25 cellular contexts compared by ENCODE assay signal in the genomic region with DNA sequence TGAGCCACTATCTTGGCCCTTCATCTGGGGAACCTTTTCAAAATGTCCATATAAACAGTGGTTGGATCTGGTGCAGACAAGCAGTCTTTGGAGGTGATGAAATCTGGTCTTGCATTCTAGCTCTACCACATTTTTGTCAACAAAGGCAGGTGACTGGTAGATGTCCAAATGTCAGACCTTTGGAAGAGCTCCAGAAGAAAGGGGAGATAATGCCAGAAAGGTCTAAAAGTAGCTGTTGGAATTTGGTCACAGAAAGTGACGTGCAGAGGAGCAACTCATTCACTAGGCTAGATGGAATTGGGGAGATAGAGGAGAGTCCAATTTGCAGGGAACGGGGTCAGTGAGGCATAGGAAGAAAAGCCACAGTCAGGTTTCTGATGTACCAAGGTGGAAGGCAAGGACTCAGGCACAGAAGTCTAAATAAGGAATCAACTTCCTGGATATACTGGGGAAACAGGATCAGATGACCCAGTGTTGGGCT. TPM values are rescaled to one million over a fixed set of nuclear protein-coding genes. Genes with fewer than 3 reads are reported as not detected.
DNase-seq lines count a peak whose midpoint lies in the region; ATAC-seq, FAIRE-seq and TF ChIP-seq lines count a peak whose summit lies in the region.
"Had no signal": no experiment of that assay in that cellular context is flagged by ENCODE, and none has a peak within 500 bp of the region (broad histone marks: within the 10 kb centered on the region; RNA-seq: fewer than 3 reads in every experiment).

No MANE protein-coding gene starts in this region.

- DNase-seq in HL-60 (ENCODE audit: low read depth in 1 of 2, low spot score in 1 of 2): peak in 1 of 2 experiments; percentile 16
- DNase-seq in body of pancreas: no peak
- peak; percentile 15 for DNase-seq in HepG2 (ENCODE audit: low spot score)
- no peak for DNase-seq in HT-29 (ENCODE audit: low spot score)
- no peak for DNase-seq in NCI-H146 treated with DMSO at 0.1 percent for 48 hours (lab: John Stamatoyannopoulos, UW; ENCODE audit: unreplicated experiment)
- DNase-seq in Karpas-422: no peak
- DNase-seq: ACHN; activated CD8-positive, alpha-beta memory T cell treated with anti-CD3 and anti-CD28 coated beads, Interleukin-2, amount 50 U/mL, for 4 hours; cortex of kidney; natural killer cell; NCI-H1048; NCI-H1930; NCI-H345; OCI-M1; ovary; sigmoid colon; WERI-Rb-1 had no signal

- POLR2A ChIA-PET in HepG2 (lab: Yijun Ruan, JAX): no interaction called here

- no peaks in the 10 kb centered on the region for H3K9me2 ChIP-seq in Karpas-422 (replicated peaks; ENCODE audit: insufficient read depth, low read length)

- TF ChIP-seq RAD21 in HepG2 (CRISPR knock-in tag; IDR thresholded peaks at IDR 0.05): no peak

- no peaks in the 10 kb centered on the region for H3K79me2 ChIP-seq in HepG2 (ENCODE audit: insufficient read depth, low read length)
- H3K79me2 ChIP-seq in Karpas-422 (ENCODE audit: low read length): no peaks in the 10 kb centered on the region

- CTCF ChIA-PET in HepG2 (lab: Yijun Ruan, JAX; ENCODE audit: low intra/inter-chr PET ratio, low total read pairs): no interaction called here

- H3K4me3 ChIP-seq in HL-60 (replicated peaks; ENCODE audit: insufficient read depth, low read length) (no peak overlapping the region), body of pancreas (no peak overlapping the region), HepG2 (replicated peaks in 1 of 3; ENCODE audit: insufficient read depth in 1 of 3, low read depth in 2 of 3, low read length in 3 of 3) (no peak overlapping the region), Karpas-422 (ENCODE audit: low read length) (no peak overlapping the region)
- H3K4me3 ChIP-seq: HAP-1, ovary, sigmoid colon, SJSA1 had no signal

- in situ Hi-C loops in HepG2 (cut with HindIII; ENCODE audit: extremely low pct_ligation_motif_present, low pct_unique_long_range_greater_than_20kb): no loop called here

- H3K27me3 ChIP-seq in HL-60 (ENCODE audit: insufficient read depth, poor library complexity, severe bottlenecking) (no peaks in the 10 kb centered on the region), body of pancreas (no peaks in the 10 kb centered on the region), HepG2 (ENCODE audit: control insufficient read depth in 1 of 2, insufficient read depth in 2 of 2, low read length in 2 of 2) (0 out of 5 replicates have a peak, but pooled peaks cover 1 to 5% of the 10 kb centered on the region in 2 experiments), Karpas-422 (ENCODE audit: low read length) (no peaks in the 10 kb centered on the region)
- H3K27me3 ChIP-seq: ovary, sigmoid colon, SJSA1 had no signal

- ATAC-seq in body of pancreas (peak; percentile 24), HepG2 (no peak; the same call in 2 of the 3 replicates), GM21723 (IDR thresholded peaks at IDR 0.05; ENCODE audit: unreplicated experiment) (no peak)
- ATAC-seq: natural killer cell had no signal

- TF ChIP-seq POLR2A in body of pancreas (IDR thresholded peaks at IDR 0.05): no peak
- TF ChIP-seq POLR2A in HepG2 (IDR thresholded peaks at IDR 0.05; ENCODE audit: insufficient read depth in 1 of 2, low read depth in 2 of 2, low read length in 2 of 2): no peak

- intact Hi-C loops in body of pancreas (cut with DNase I) (no loop called here), HepG2 (cut with micrococcal nuclease; ENCODE audit: unreplicated experiment) (loop anchor here (10.0 kb wide), 1 partner anchor 692 kb away; no protein-coding TSS in a partner anchor)

- H3K27ac ChIP-seq in C4-2B: peak overlapping the region; percentile 41; the same call in 1 of the 2 replicates
- peak overlapping the region; percentile 33 for H3K27ac ChIP-seq in HL-60 (replicated peaks)
- H3K27ac ChIP-seq in body of pancreas: peak overlapping the region in 3 of 4 donors; percentile 10 to 23 (median 17)
- no peak overlapping the region for H3K27ac ChIP-seq in HepG2 (ENCODE audit: extremely low read length, insufficient read depth, low read length)
- no peak overlapping the region for H3K27ac ChIP-seq in Karpas-422 (ENCODE audit: low read length)
- H3K27ac ChIP-seq: KMS-11, ovary, sigmoid colon, SJSA1, WERI-Rb-1 had no signal

- 33 to 34% methylated on average over 2 of the region's 2 CpGs for WGBS in body of pancreas, 2 donors
- WGBS in HepG2 (ENCODE audit: low lambda C conversion rate): 0% methylated on average over 2 of the region's 2 CpGs

- TF ChIP-seq CTCF in C4-2B (conservative IDR thresholded peaks at IDR 0.05) (no peak), HL-60 (IDR thresholded peaks at IDR 0.05; ENCODE audit: insufficient read depth, low read length) (no peak), body of pancreas (IDR thresholded peaks at IDR 0.05) (no peak), HepG2 (CRISPR knock-in tag; IDR thresholded peaks at IDR 0.05) (no peak)

- no peak for FAIRE-seq in HepG2 (lab: Jason Lieb, UNC)
- FAIRE-seq: endometrium, GM18507, urothelium cell line had no signal

- H3K4me1 ChIP-seq in body of pancreas (peaks cover 39% of the 10 kb centered on the region), HepG2 (ENCODE audit: insufficient read depth, low read length) (peaks cover 11% of the 10 kb centered on the region), Karpas-422 (ENCODE audit: low read length) (no peaks in the 10 kb centered on the region)
- H3K4me1 ChIP-seq: sigmoid colon had no signal

- H3K9me3 ChIP-seq in body of pancreas (no peaks in the 10 kb centered on the region), HepG2 (ENCODE audit: low read length) (no peaks in the 10 kb centered on the region), Karpas-422 (ENCODE audit: low read length) (no peaks in the 10 kb centered on the region)
- H3K9me3 ChIP-seq: HAP-1, ovary, sigmoid colon, SJSA1 had no signal

- H3K9ac ChIP-seq in HepG2 (ENCODE audit: insufficient read depth, low read depth, low read length): no peak overlapping the region
- H3K9ac ChIP-seq in Karpas-422 (ENCODE audit: low read length): no peak overlapping the region
- H3K9ac ChIP-seq: KMS-11 had no signal

- H4K20me1 ChIP-seq in HepG2 (ENCODE audit: insufficient read depth, low read length) (no peaks in the 10 kb centered on the region), Karpas-422 (ENCODE audit: insufficient read depth, low read depth, low read length) (no peaks in the 10 kb centered on the region)

- H3K4me2 ChIP-seq in HepG2 (ENCODE audit: low read depth, low read length): no peak overlapping the region
- no peak overlapping the region for H3K4me2 ChIP-seq in Karpas-422 (ENCODE audit: low read depth, low read length, poor library complexity, severe bottlenecking)
- H3K4me2 ChIP-seq: KMS-11 had no signal

- H3K36me3 ChIP-seq in body of pancreas (replicated peaks in 1 of 2; ENCODE audit: insufficient read depth in 1 of 2, low read depth in 2 of 2) (no peaks in the 10 kb centered on the region), HepG2 (replicated peaks in 1 of 2; ENCODE audit: control insufficient read depth in 1 of 2, insufficient read depth in 2 of 2, low read length in 2 of 2) (no peaks in the 10 kb centered on the region), Karpas-422 (ENCODE audit: insufficient read depth, low read length) (no peaks in the 10 kb centered on the region)
- H3K36me3 ChIP-seq: HAP-1, ovary, sigmoid colon, SJSA1, WERI-Rb-1 had no signal

- BruUV-seq in HepG2 (replicated peaks; lab: Mats Ljungman, UMichigan): no TSS peak

- H2AFZ ChIP-seq in HepG2 (ENCODE audit: low read length) (no peak overlapping the region), Karpas-422 (ENCODE audit: low read length) (no peak overlapping the region)

- TF ChIP-seq EP300 in HepG2 (IDR thresholded peaks at IDR 0.05; ENCODE audit: low read depth in 2 of 2, low read length in 2 of 2): no peak
- no peak for TF ChIP-seq EP300 in HepG2 (CRISPR knock-in tag; IDR thresholded peaks at IDR 0.05; ENCODE audit: borderline replicate concordance)

TF ChIP-seq in HepG2, 621 proteins besides CTCF, POLR2A, EP300 and RAD21 (continues in another document):
- TF ChIP-seq, protein P1, sequence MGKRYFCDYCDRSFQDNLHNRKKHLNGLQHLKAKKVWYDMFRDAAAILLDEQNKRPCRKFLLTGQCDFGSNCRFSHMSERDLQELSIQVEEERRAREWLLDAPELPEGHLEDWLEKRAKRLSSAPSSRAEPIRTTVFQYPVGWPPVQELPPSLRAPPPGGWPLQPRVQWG (CRISPR knock-in tag; IDR thresholded peaks at IDR 0.05; ENCODE audit: borderline replicate concordance, low read depth): no peak
- TF ChIP-seq FOXA1 (IDR thresholded peaks at IDR 0.05) (no peak), FOXA1 (CRISPR knock-in tag; IDR thresholded peaks at IDR 0.05) (0 out of 2 replicates have a peak, but pooled peaks have one; percentile 30), BHLHE40 (IDR thresholded peaks at IDR 0.05; ENCODE audit: low read length) (0 out of 2 replicates have a peak, but pooled peaks have one; percentile 12), MTF2 (CRISPR knock-in tag; IDR thresholded peaks at IDR 0.05; ENCODE audit: borderline replicate concordance) (no peak), TARDBP (CRISPR knock-in tag; IDR thresholded peaks at IDR 0.05) (no peak)

RNA-seq across cellular contexts. Expression of a gene that starts 36.4 kb away (rescaled TPM):
- total RNA-seq in body of pancreas (10 to 100 TPM; 43.8 to 58.3 TPM), HepG2 (2016; rRNA removed; fragmentation: Illumina TruSeq; extraction: Trizol) (69.1 and 70.2 TPM in 2 replicates)
- 22.3 and 23.3 TPM in 2 replicates for total RNA-seq in HepG2 (2016; cell fraction: cytosol; rRNA removed; fragmentation: Illumina TruSeq; extraction: Trizol; ENCODE audit: low read depth)
- 68.2 and 73.1 TPM in 2 replicates for total RNA-seq in HepG2 (2016; cell fraction: insoluble cytoplasmic fraction; rRNA removed; fragmentation: Illumina TruSeq; extraction: Trizol)
- total RNA-seq in HepG2 (2016; cell fraction: membrane; rRNA removed; fragmentation: Illumina TruSeq; extraction: Trizol): 51.1 and 64.4 TPM in 2 replicates
- total RNA-seq in HepG2 (2016; cell fraction: nucleus; rRNA removed; fragmentation: Illumina TruSeq; extraction: Trizol): 66.1 and 73.8 TPM in 2 replicates
- polyA plus RNA-seq in HepG2 (2011; rRNA removed): 85.2 and 96.2 TPM in 2 replicates
- polyA plus RNA-seq in HepG2 (2011; cell fraction: cytosol; rRNA removed): 48.8 and 67.1 TPM in 2 replicates
- polyA plus RNA-seq in HepG2 (2011; cell fraction: nucleus; rRNA removed): 38.1 and 40.6 TPM in 2 replicates
- polyA plus RNA-seq in HepG2 (2012): 63.9 and 73.2 TPM in 2 replicates
- polyA plus RNA-seq in HepG2 (2016; cell fraction: cytosol; fragmentation: Illumina TruSeq; extraction: Trizol; ENCODE audit: low read depth): 8.0 and 9.8 TPM in 2 replicates
- polyA plus RNA-seq in HepG2 (2016; cell fraction: insoluble cytoplasmic fraction; fragmentation: Illumina TruSeq; extraction: Trizol; ENCODE audit: low read depth): 85.0 and 88.2 TPM in 2 replicates
- 33.0 and 38.6 TPM in 2 replicates for polyA plus RNA-seq in HepG2 (2016; cell fraction: membrane; fragmentation: Illumina TruSeq; extraction: Trizol; ENCODE audit: low read depth)
- 68.4 and 72.1 TPM in 2 replicates for polyA plus RNA-seq in HepG2 (2016; cell fraction: nucleus; fragmentation: Illumina TruSeq; extraction: Trizol; ENCODE audit: insufficient read depth, low read depth)
- 86.5 and 108 TPM in 2 replicates for polyA minus RNA-seq in HepG2 (2011; rRNA and poly(A)+ RNA removed; ENCODE audit: low replicate concordance)
- polyA minus RNA-seq in HepG2 (2011; cell fraction: cytosol; rRNA and poly(A)+ RNA removed): 44.2 and 45.6 TPM in 2 replicates
- polyA minus RNA-seq in HepG2 (2011; cell fraction: nucleus; rRNA and poly(A)+ RNA removed): 145 and 151 TPM in 2 replicates
- 47.9 and 55.2 TPM in 2 replicates for total RNA-seq in HT-29 (2014; rRNA removed; shearing (Covaris generic))
- 102 and 156 TPM in 2 replicates for total RNA-seq in Karpas-422 (2014; rRNA removed; shearing (Covaris generic); ENCODE audit: low replicate concordance)

Comparison
In these comparisons a context has a peak if more than half of its experiments do, and no peak if none do; other contexts are left out.
1. H3K27ac ChIP-seq: peak in C4-2B (single experiment), HL-60 (single experiment) and body of pancreas (3 of 4); none in HepG2 (single experiment) and Karpas-422 (single experiment).